ENCODE assay signal across 8 cellular contexts in genomic region chr2:57908736-57909161, GRCh38.
DNase-seq lines count a peak whose midpoint lies in the region; ATAC-seq, FAIRE-seq and TF ChIP-seq lines count a peak whose summit lies in the region.

No MANE protein-coding gene starts in this region.

- CTCF ChIA-PET in activated B cell treated with CpG ODN at 0.5 μM for 24 hours (lab: Charles Lee) = interaction anchor here (0.7 to 2.5 kb wide), 4 partner anchors 9 to 1117 kb away, joined by 3 to 10 read pairs (median 5); partner anchors contain the start of gene VRK2

- POLR2A ChIA-PET in activated B cell treated with CpG ODN at 0.5 μM for 24 hours (lab: Charles Lee) = interaction anchor here (1.0 to 4.7 kb wide), 4 partner anchors 115 to 332 kb away, joined by 3 to 57 read pairs (median 4); partner anchors contain the start of genes FANCL and VRK2

- intact Hi-C loops in activated B cell treated with CpG ODN at 0.5 μM for 24 hours (cut with micrococcal nuclease) (loop anchor here (1.0 to 10.0 kb wide), 6 partner anchors 138 to 1274 kb away; partner anchors contain the start of gene VRK2), left cardiac atrium (cut with DNase I) (loop anchor here (5.0 to 10.0 kb wide), 2 partner anchors 536 to 539 kb away; no protein-coding TSS in a partner anchor)

- no peak for TF ChIP-seq CTCF in GM06990 (IDR thresholded peaks at IDR 0.05; ENCODE audit: insufficient read depth, low read length, poor library complexity, severe bottlenecking)
- no peak for TF ChIP-seq CTCF in activated B cell treated with CpG ODN at 0.5 μM for 24 hours (IDR thresholded peaks at IDR 0.05)

- peak; percentile 64 for DNase-seq in GM06990 (ENCODE audit: extremely low read depth, insufficient read length)
- DNase-seq in GM19239 (ENCODE audit: insufficient read length, low spot score) = peak; percentile 8
- DNase-seq in activated B cell treated with CpG ODN at 0.5 μM for 24 hours = no peak
- DNase-seq in H54 (ENCODE audit: insufficient read length, low spot score) = no peak
- no peak for DNase-seq in Ammon's horn (ENCODE audit: low spot score)
- DNase-seq in DMS153 treated with DMSO at 0.1 percent for 48 hours (lab: John Stamatoyannopoulos, UW; ENCODE audit: unreplicated experiment) = no peak
- no peak for DNase-seq in left cardiac atrium

- H3K4me1 Mint-ChIP-seq in activated B cell treated with CpG ODN at 0.5 μM for 24 hours = peaks cover 35% of the 10 kb centered on the region

- H3K27me3 ChIP-seq in GM06990 (replicated peaks; ENCODE audit: control insufficient read depth, insufficient read depth, low read length) = no peaks in the 10 kb centered on the region

- H3K9me3 Mint-ChIP-seq in activated B cell treated with CpG ODN at 0.5 μM for 24 hours = peaks cover 6% of the 10 kb centered on the region

- H3K4me3 ChIP-seq in GM06990 (replicated peaks; ENCODE audit: low read depth, low read length) = no peak overlapping the region

- peak overlapping the region; percentile 13 for H3K4me3 Mint-ChIP-seq in activated B cell treated with CpG ODN at 0.5 μM for 24 hours

- no peaks in the 10 kb centered on the region for H3K27me3 Mint-ChIP-seq in activated B cell treated with CpG ODN at 0.5 μM for 24 hours

- FAIRE-seq in GM19239 (lab: Jason Lieb, UNC) (no peak), H54 (lab: Jason Lieb, UNC) (no peak)

- no peaks in the 10 kb centered on the region for H3K36me3 Mint-ChIP-seq in activated B cell treated with CpG ODN at 0.5 μM for 24 hours (ENCODE audit: low read depth)

- H3K27ac Mint-ChIP-seq in activated B cell treated with CpG ODN at 0.5 μM for 24 hours = peak overlapping the region; percentile 85

- ATAC-seq in HG02970 (IDR thresholded peaks at IDR 0.05; ENCODE audit: low FRiP score, unreplicated experiment) (peak; percentile 91), activated B cell treated with CpG ODN at 0.5 μM for 24 hours (ENCODE audit: low read depth) (peak; percentile 81), left cardiac atrium (no peak)

- no peaks in the 10 kb centered on the region for H3K36me3 ChIP-seq in GM06990 (ENCODE audit: control insufficient read depth, insufficient read depth, low read length)

- no peak for TF ChIP-seq POLR2A in H54 (IDR thresholded peaks at IDR 0.05; ENCODE audit: low read depth, low read length)

Comparison
In these comparisons a context has a peak if more than half of its experiments do, and no peak if none do; other contexts are left out.
1. DNase-seq: peak in GM06990 (single experiment) and GM19239 (single experiment); none in activated B cell treated with CpG ODN at 0.5 μM for 24 hours (single experiment), H54 (single experiment), Ammon's horn (single experiment), DMS153 treated with DMSO at 0.1 percent for 48 hours (single experiment) and left cardiac atrium (single experiment).
2. ATAC-seq: peak in HG02970 (single experiment) and activated B cell treated with CpG ODN at 0.5 μM for 24 hours (single experiment); none in left cardiac atrium (0 of 2).